In the genomic region with DNA sequence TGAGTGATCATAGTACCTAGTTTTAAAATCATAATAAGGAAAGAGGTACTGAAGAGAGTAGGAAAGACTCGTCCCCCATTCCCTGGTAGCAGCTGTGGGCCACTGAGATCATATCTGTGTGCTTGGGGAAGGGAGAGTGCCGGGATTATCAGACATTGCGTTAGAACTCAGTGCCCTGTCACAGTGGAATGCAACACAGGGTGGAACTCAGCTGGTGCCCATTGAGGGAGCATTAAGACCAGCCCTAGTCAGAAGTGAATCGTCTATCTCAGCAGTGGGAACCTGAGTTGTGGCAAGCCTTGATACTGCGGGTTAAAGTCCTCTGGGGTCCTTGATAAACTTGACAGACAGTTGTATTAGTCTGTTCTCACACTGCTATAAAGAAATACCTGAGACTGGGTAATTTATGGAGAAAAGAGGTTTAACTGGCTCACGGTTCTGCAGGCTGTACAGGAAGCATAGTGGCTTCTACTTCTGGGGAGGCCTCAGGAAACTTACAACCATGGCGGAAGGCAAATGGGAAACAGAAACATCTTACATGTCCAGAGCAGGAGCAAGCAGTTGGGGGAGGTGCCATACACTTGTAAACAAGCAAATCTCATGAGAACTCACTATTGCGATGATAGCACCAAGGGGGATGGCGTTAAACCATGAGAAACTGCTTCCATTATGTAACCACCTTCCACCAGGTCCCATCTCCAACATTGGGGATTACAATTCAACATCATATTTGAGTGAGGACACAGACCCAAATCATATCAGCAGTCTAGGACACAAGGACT, we compare ENCODE assay signal across 1 cellular context.
TF ChIP-seq lines count a peak whose summit lies in the region.

No MANE protein-coding gene starts in this region.

TF ChIP-seq in WTC11, 78 proteins besides CTCF, POLR2A, EP300 and RAD21 (continued from another document):
- TF ChIP-seq, protein P1, sequence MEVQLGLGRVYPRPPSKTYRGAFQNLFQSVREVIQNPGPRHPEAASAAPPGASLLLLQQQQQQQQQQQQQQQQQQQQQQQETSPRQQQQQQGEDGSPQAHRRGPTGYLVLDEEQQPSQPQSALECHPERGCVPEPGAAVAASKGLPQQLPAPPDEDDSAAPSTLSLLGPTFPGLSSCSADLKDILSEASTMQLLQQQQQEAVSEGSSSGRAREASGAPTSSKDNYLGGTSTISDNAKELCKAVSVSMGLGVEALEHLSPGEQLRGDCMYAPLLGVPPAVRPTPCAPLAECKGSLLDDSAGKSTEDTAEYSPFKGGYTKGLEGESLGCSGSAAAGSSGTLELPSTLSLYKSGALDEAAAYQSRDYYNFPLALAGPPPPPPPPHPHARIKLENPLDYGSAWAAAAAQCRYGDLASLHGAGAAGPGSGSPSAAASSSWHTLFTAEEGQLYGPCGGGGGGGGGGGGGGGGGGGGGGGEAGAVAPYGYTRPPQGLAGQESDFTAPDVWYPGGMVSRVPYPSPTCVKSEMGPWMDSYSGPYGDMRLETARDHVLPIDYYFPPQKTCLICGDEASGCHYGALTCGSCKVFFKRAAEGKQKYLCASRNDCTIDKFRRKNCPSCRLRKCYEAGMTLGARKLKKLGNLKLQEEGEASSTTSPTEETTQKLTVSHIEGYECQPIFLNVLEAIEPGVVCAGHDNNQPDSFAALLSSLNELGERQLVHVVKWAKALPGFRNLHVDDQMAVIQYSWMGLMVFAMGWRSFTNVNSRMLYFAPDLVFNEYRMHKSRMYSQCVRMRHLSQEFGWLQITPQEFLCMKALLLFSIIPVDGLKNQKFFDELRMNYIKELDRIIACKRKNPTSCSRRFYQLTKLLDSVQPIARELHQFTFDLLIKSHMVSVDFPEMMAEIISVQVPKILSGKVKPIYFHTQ (CRISPR knock-in tag; IDR thresholded peaks at IDR 0.05): no peak
- TF ChIP-seq, protein P2, sequence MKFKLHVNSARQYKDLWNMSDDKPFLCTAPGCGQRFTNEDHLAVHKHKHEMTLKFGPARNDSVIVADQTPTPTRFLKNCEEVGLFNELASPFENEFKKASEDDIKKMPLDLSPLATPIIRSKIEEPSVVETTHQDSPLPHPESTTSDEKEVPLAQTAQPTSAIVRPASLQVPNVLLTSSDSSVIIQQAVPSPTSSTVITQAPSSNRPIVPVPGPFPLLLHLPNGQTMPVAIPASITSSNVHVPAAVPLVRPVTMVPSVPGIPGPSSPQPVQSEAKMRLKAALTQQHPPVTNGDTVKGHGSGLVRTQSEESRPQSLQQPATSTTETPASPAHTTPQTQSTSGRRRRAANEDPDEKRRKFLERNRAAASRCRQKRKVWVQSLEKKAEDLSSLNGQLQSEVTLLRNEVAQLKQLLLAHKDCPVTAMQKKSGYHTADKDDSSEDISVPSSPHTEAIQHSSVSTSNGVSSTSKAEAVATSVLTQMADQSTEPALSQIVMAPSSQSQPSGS (CRISPR knock-in tag; IDR thresholded peaks at IDR 0.05; ENCODE audit: borderline replicate concordance, low read depth): no peak
- no peak for TF ChIP-seq CREB1 (CRISPR knock-in tag; IDR thresholded peaks at IDR 0.05)
- no peak for TF ChIP-seq JUN (CRISPR knock-in tag; IDR thresholded peaks at IDR 0.05)
- TF ChIP-seq, protein P3, sequence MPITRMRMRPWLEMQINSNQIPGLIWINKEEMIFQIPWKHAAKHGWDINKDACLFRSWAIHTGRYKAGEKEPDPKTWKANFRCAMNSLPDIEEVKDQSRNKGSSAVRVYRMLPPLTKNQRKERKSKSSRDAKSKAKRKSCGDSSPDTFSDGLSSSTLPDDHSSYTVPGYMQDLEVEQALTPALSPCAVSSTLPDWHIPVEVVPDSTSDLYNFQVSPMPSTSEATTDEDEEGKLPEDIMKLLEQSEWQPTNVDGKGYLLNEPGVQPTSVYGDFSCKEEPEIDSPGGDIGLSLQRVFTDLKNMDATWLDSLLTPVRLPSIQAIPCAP (CRISPR knock-in tag; IDR thresholded peaks at IDR 0.05): no peak
- TF ChIP-seq, protein P4, sequence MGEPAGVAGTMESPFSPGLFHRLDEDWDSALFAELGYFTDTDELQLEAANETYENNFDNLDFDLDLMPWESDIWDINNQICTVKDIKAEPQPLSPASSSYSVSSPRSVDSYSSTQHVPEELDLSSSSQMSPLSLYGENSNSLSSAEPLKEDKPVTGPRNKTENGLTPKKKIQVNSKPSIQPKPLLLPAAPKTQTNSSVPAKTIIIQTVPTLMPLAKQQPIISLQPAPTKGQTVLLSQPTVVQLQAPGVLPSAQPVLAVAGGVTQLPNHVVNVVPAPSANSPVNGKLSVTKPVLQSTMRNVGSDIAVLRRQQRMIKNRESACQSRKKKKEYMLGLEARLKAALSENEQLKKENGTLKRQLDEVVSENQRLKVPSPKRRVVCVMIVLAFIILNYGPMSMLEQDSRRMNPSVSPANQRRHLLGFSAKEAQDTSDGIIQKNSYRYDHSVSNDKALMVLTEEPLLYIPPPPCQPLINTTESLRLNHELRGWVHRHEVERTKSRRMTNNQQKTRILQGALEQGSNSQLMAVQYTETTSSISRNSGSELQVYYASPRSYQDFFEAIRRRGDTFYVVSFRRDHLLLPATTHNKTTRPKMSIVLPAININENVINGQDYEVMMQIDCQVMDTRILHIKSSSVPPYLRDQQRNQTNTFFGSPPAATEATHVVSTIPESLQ (CRISPR knock-in tag; IDR thresholded peaks at IDR 0.05): no peak
- no peak for TF ChIP-seq NR1H2 (CRISPR knock-in tag; IDR thresholded peaks at IDR 0.05)
- TF ChIP-seq SMAD3 (CRISPR knock-in tag; IDR thresholded peaks at IDR 0.05; ENCODE audit: borderline replicate concordance): no peak
- TF ChIP-seq KAT7 (CRISPR knock-in tag; IDR thresholded peaks at IDR 0.05; ENCODE audit: borderline replicate concordance): no peak
- TF ChIP-seq, protein P5, sequence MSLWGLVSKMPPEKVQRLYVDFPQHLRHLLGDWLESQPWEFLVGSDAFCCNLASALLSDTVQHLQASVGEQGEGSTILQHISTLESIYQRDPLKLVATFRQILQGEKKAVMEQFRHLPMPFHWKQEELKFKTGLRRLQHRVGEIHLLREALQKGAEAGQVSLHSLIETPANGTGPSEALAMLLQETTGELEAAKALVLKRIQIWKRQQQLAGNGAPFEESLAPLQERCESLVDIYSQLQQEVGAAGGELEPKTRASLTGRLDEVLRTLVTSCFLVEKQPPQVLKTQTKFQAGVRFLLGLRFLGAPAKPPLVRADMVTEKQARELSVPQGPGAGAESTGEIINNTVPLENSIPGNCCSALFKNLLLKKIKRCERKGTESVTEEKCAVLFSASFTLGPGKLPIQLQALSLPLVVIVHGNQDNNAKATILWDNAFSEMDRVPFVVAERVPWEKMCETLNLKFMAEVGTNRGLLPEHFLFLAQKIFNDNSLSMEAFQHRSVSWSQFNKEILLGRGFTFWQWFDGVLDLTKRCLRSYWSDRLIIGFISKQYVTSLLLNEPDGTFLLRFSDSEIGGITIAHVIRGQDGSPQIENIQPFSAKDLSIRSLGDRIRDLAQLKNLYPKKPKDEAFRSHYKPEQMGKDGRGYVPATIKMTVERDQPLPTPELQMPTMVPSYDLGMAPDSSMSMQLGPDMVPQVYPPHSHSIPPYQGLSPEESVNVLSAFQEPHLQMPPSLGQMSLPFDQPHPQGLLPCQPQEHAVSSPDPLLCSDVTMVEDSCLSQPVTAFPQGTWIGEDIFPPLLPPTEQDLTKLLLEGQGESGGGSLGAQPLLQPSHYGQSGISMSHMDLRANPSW (CRISPR knock-in tag; conservative IDR thresholded peaks at IDR 0.05; ENCODE audit: low read depth): no peak
- TF ChIP-seq NFATC4 (CRISPR knock-in tag; IDR thresholded peaks at IDR 0.05): no peak
- TF ChIP-seq, protein P6, sequence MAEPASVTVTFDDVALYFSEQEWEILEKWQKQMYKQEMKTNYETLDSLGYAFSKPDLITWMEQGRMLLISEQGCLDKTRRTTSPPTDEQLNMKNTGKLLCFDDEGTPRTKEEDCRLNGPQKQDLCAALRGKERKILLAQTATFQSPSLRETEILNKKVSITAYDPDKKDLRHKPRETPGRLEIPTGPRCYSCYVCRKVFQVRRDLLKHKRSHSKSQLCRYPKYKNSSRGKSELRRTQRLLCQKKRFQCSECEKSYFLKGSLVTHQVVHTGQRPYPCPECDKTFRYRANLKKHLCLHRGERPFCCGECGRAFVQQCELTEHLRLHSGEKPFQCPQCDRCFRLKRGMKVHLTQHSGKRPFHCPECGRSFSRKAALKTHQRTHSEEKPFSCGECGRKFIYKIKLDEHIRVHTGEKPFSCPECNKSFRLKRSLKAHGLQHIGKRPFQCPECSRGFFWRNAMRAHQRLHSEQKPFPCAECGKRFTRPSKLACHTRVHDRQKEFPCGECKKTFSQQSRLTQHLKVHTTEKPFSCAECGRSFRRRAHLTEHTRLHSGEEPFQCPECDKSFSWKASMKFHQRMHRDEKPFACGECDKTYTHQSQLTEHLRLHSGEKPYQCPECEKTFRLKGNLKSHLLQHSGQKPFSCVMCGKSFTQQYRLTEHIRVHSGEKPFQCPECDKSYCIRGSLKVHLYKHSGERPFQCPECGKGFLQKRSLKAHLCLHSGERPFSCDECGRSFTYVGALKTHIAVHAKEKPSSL (CRISPR knock-in tag; conservative IDR thresholded peaks at IDR 0.05): no peak
- TF ChIP-seq, protein P7, sequence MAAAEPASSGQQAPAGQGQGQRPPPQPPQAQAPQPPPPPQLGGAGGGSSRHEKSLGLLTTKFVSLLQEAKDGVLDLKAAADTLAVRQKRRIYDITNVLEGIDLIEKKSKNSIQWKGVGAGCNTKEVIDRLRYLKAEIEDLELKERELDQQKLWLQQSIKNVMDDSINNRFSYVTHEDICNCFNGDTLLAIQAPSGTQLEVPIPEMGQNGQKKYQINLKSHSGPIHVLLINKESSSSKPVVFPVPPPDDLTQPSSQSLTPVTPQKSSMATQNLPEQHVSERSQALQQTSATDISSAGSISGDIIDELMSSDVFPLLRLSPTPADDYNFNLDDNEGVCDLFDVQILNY (CRISPR knock-in tag; IDR thresholded peaks at IDR 0.05): no peak
TF ChIP-seq in WTC11: peak in this region for 0.
